2 cellular contexts compared by ENCODE assay signal in the genomic region with DNA sequence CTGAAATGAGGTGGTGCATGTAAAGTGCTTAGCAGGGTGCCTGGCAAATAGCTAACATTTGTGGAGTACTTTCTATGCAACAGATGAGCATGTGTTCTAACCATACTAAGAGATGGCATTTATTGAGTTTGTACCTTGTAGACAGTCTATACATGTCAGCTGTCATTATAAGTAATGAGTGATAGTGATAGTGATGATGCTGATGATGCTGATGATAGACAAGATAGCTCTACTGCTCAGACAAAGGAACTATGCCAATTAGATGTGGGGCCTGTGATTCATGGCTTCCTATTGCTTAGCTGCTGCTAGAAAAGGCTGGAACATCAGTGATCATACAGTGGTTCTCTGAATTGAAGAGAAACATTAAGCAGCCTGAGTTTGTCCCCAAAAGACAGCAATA.
TF ChIP-seq lines count a peak whose summit lies in the region.

No MANE protein-coding gene starts in this region.

TF ChIP-seq in IMR-90, 13 proteins besides CTCF, POLR2A, EP300 and RAD21 (continued from another document):
- TF ChIP-seq CEBPB (IDR thresholded peaks at IDR 0.05; ENCODE audit: low read depth, low read length) (no peak), NFE2L2 (IDR thresholded peaks at IDR 0.05; ENCODE audit: low read depth, low read length) (no peak), MAZ (IDR thresholded peaks at IDR 0.05; ENCODE audit: borderline replicate concordance, low read depth, low read length) (no peak), CHD1 (IDR thresholded peaks at IDR 0.05; ENCODE audit: low read depth, low read length) (no peak), MAFK (IDR thresholded peaks at IDR 0.05; ENCODE audit: low read depth, low read length) (no peak)
TF ChIP-seq in IMR-90: peak in this region for 0.

TF ChIP-seq in neural cell, 6 proteins besides CTCF, POLR2A, EP300 and RAD21:
- TF ChIP-seq, protein P1, sequence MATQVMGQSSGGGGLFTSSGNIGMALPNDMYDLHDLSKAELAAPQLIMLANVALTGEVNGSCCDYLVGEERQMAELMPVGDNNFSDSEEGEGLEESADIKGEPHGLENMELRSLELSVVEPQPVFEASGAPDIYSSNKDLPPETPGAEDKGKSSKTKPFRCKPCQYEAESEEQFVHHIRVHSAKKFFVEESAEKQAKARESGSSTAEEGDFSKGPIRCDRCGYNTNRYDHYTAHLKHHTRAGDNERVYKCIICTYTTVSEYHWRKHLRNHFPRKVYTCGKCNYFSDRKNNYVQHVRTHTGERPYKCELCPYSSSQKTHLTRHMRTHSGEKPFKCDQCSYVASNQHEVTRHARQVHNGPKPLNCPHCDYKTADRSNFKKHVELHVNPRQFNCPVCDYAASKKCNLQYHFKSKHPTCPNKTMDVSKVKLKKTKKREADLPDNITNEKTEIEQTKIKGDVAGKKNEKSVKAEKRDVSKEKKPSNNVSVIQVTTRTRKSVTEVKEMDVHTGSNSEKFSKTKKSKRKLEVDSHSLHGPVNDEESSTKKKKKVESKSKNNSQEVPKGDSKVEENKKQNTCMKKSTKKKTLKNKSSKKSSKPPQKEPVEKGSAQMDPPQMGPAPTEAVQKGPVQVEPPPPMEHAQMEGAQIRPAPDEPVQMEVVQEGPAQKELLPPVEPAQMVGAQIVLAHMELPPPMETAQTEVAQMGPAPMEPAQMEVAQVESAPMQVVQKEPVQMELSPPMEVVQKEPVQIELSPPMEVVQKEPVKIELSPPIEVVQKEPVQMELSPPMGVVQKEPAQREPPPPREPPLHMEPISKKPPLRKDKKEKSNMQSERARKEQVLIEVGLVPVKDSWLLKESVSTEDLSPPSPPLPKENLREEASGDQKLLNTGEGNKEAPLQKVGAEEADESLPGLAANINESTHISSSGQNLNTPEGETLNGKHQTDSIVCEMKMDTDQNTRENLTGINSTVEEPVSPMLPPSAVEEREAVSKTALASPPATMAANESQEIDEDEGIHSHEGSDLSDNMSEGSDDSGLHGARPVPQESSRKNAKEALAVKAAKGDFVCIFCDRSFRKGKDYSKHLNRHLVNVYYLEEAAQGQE (IDR thresholded peaks at IDR 0.05; ENCODE audit: borderline replicate concordance): no peak
- TF ChIP-seq SMC3 (conservative IDR thresholded peaks at IDR 0.05; ENCODE audit: poor library complexity) (no peak), POLR2AphosphoS5 (IDR thresholded peaks at IDR 0.05) (no peak), MXI1 (conservative IDR thresholded peaks at IDR 0.05; ENCODE audit: poor library complexity, severe bottlenecking) (no peak), TAF1 (IDR thresholded peaks at IDR 0.05; ENCODE audit: low read depth) (no peak), EZH2 (IDR thresholded peaks at IDR 0.05; ENCODE audit: borderline replicate concordance, insufficient read depth, low read length, poor library complexity, severe bottlenecking) (no peak)
